16 cellular contexts compared by ENCODE assay signal in the genomic region with DNA sequence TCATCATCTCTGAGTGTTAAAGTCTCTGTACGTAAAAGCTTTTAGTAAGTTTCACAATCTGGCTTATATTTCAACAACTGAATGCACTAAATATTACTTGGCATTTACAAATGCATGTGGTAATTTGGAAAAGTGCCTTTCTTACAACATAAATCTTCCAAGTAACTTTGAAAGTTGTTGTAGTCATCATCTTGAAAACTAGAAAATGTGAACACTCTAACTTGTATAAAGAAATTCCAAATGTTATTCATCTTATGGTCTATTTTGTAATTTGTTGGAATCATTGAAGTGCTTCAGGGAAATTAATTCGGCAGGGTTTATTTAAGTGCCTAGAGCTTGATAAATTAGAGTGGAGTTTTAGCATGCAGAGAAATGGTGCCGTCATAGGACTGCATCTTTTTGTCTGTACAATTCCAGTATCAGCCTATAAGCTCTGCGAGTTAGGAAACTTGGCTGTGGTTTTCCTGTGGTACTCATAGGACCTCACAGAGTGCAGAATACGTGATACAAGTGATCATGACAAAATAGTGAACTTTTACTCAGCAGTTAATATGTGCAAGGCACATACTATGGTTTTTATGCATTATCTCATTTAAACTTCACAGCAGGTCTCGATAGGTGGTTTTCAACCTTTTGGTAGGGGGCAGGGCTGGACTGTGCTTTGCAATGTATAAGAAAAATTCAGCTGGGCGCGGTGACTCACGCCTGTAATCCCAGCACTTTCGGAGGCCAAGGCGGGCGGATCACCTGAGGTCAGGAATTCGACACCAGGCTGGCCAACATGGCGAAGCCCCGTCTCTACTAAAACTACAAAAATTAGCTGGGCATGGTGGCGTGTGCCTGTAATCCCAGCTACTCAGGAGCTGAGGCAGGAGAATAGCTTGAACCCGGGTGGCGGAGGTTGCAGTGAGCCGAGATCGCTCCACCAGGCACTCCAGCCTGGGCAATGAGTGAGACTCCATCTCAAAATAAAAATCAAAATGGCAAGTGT.
DNase-seq lines count a peak whose midpoint lies in the region; ATAC-seq, FAIRE-seq and TF ChIP-seq lines count a peak whose summit lies in the region.
"Had no signal": no experiment of that assay in that cellular context is flagged by ENCODE, and none has a peak within 500 bp of the region (broad histone marks: within the 10 kb centered on the region; RNA-seq: fewer than 3 reads in every experiment).

No MANE protein-coding gene starts in this region.

- no peaks in the 10 kb centered on the region for H3K36me3 Mint-ChIP-seq in activated T-helper 2 cell treated with anti-CD3 and anti-CD28 coated beads, Interferon-gamma antibody, Interleukin-2, Interleukin-4, amounts not matched to agents 10 μg/mL and 5 μg/mL and 100 μg/mL, durations not matched to agents 14 hours and 24 hours and 36 hours (ENCODE audit: low read depth)
- no peaks in the 10 kb centered on the region for H3K36me3 Mint-ChIP-seq in natural killer cell

- H3K9me1 ChIP-seq in endothelial cell of umbilical vein (replicated peaks; ENCODE audit: control insufficient read depth, extremely low read depth, insufficient read depth, low read length): no peaks in the 10 kb centered on the region

- no TSS peak for BruUV-seq in endothelial cell of umbilical vein (replicated peaks; lab: Mats Ljungman, UMichigan)

- CTCF ChIA-PET in endothelial cell of umbilical vein (lab: Charles Lee): interaction anchor here (0.7 to 1.4 kb wide), 2 partner anchors 18 to 20 kb away, joined by 3 to 5 read pairs; no protein-coding TSS in a partner anchor

- ATAC-seq in natural killer cell: no peak
- ATAC-seq: left colon had no signal

- no peaks in the 10 kb centered on the region for H3K4me1 Mint-ChIP-seq in activated T-helper 2 cell treated with anti-CD3 and anti-CD28 coated beads, Interferon-gamma antibody, Interleukin-2, Interleukin-4, amounts not matched to agents 10 μg/mL and 5 μg/mL and 100 μg/mL, durations not matched to agents 14 hours and 24 hours and 36 hours (ENCODE audit: low read depth)
- H3K4me1 Mint-ChIP-seq in natural killer cell: no peaks in the 10 kb centered on the region

- POLR2A ChIA-PET in endothelial cell of umbilical vein (lab: Charles Lee): no interaction called here

- H3K4me3 Mint-ChIP-seq in activated T-helper 2 cell treated with anti-CD3 and anti-CD28 coated beads, Interferon-gamma antibody, Interleukin-2, Interleukin-4, amounts not matched to agents 10 μg/mL and 5 μg/mL and 100 μg/mL, durations not matched to agents 14 hours and 24 hours and 36 hours (ENCODE audit: low read depth): no peak overlapping the region
- no peak overlapping the region for H3K4me3 Mint-ChIP-seq in natural killer cell
- H3K4me3 Mint-ChIP-seq: CD4-positive, alpha-beta T cell; neural progenitor cell had no signal

- peak; percentile 53 for FAIRE-seq in endothelial cell of umbilical vein (lab: Jason Lieb, UNC)

- H3K4me3 ChIP-seq in endothelial cell of umbilical vein (replicated peaks in 1 of 3; ENCODE audit: insufficient read depth in 1 of 3, low read depth in 1 of 3, low read length in 3 of 3) (no peak overlapping the region), osteoblast (ENCODE audit: insufficient read depth, low read length) (no peak overlapping the region), foreskin fibroblast (ENCODE audit: low read depth in 1 of 2, low read length in 2 of 2) (peak overlapping the region in 1 of 2 donors; percentile 19)
- H3K4me3 ChIP-seq: MG63, neural progenitor cell, sigmoid colon had no signal

- H3K4me2 ChIP-seq in endothelial cell of umbilical vein (ENCODE audit: insufficient read depth, low read length): no peak overlapping the region
- no peak overlapping the region for H3K4me2 ChIP-seq in osteoblast (ENCODE audit: insufficient read depth, low read length)
- H3K4me2 ChIP-seq: neural progenitor cell had no signal

- TF ChIP-seq CTCF in endothelial cell of umbilical vein (IDR thresholded peaks at IDR 0.05; ENCODE audit: extremely low read depth in 1 of 2, insufficient read depth in 1 of 2, low read depth in 1 of 2, low read length in 2 of 2): no peak
- TF ChIP-seq CTCF in osteoblast (IDR thresholded peaks at IDR 0.05; ENCODE audit: extremely low read depth, low read depth, low read length): no peak
- TF ChIP-seq CTCF in foreskin fibroblast (IDR thresholded peaks at IDR 0.05; ENCODE audit: low read depth, low read length): no peak
- TF ChIP-seq CTCF in natural killer cell (IDR thresholded peaks at IDR 0.05): no peak

- H2AFZ ChIP-seq in endothelial cell of umbilical vein (ENCODE audit: low read depth, low read length): no peak overlapping the region
- no peak overlapping the region for H2AFZ ChIP-seq in osteoblast (ENCODE audit: low read length)
- H2AFZ ChIP-seq: neural progenitor cell had no signal

- H3K4me1 ChIP-seq in endothelial cell of umbilical vein (ENCODE audit: control insufficient read depth, extremely low read depth, insufficient read depth, low read length): no peaks in the 10 kb centered on the region
- peaks cover 21% of the 10 kb centered on the region for H3K4me1 ChIP-seq in osteoblast (ENCODE audit: insufficient read depth, low read length)

- H4K20me1 ChIP-seq in endothelial cell of umbilical vein (replicated peaks; ENCODE audit: control insufficient read depth, extremely low read depth, insufficient read depth, low read length) (no peaks in the 10 kb centered on the region), osteoblast (ENCODE audit: insufficient read depth, low read length) (peaks cover 25% of the 10 kb centered on the region)

- dilution Hi-C loops in endothelial cell of umbilical vein (cut with MboI; ENCODE audit: extremely low pct_ligation_motif_present, low sequenced_read_pairs): no loop called here

- no peaks in the 10 kb centered on the region for H3K27me3 ChIP-seq in endothelial cell of umbilical vein (ENCODE audit: control insufficient read depth in 2 of 2, insufficient read depth in 2 of 2, low read length in 2 of 2)
- no peaks in the 10 kb centered on the region for H3K27me3 ChIP-seq in osteoblast (ENCODE audit: insufficient read depth, low read length)
- H3K27me3 ChIP-seq: MG63, neural progenitor cell, sigmoid colon had no signal

- no peak overlapping the region for H3K27ac Mint-ChIP-seq in activated T-helper 2 cell treated with anti-CD3 and anti-CD28 coated beads, Interferon-gamma antibody, Interleukin-2, Interleukin-4, amounts not matched to agents 10 μg/mL and 5 μg/mL and 100 μg/mL, durations not matched to agents 14 hours and 24 hours and 36 hours
- no peak overlapping the region for H3K27ac Mint-ChIP-seq in natural killer cell
- H3K27ac Mint-ChIP-seq: CD4-positive, alpha-beta T cell; neural progenitor cell had no signal

- peaks cover 1% of the 10 kb centered on the region for H3K27me3 Mint-ChIP-seq in activated T-helper 2 cell treated with anti-CD3 and anti-CD28 coated beads, Interferon-gamma antibody, Interleukin-2, Interleukin-4, amounts not matched to agents 10 μg/mL and 5 μg/mL and 100 μg/mL, durations not matched to agents 14 hours and 24 hours and 36 hours (ENCODE audit: low read depth)
- H3K27me3 Mint-ChIP-seq in natural killer cell (ENCODE audit: low read depth in 2 of 2): peaks cover 0 to 13% of the 10 kb centered on the region in 2 donors

- H3K9me3 ChIP-seq in endothelial cell of umbilical vein (replicated peaks; ENCODE audit: control insufficient read depth, insufficient read depth, low read length) (no peaks in the 10 kb centered on the region), osteoblast (ENCODE audit: low read depth, low read length) (no peaks in the 10 kb centered on the region)
- H3K9me3 ChIP-seq: MG63, sigmoid colon had no signal

- intact Hi-C loops in endothelial cell of umbilical vein (cut with micrococcal nuclease): no loop called here
- intact Hi-C loops in activated T-helper 2 cell treated with anti-CD3 and anti-CD28 coated beads, Interferon-gamma antibody, Interleukin-2, Interleukin-4, amounts not matched to agents 10 μg/mL and 5 μg/mL and 100 μg/mL, durations not matched to agents 14 hours and 24 hours and 36 hours (cut with micrococcal nuclease): no loop called here
- intact Hi-C loops in natural killer cell (cut with micrococcal nuclease): no loop called here

- TF ChIP-seq POLR2A in endothelial cell of umbilical vein (IDR thresholded peaks at IDR 0.05; ENCODE audit: low read depth, low read length): no peak

- H3K9ac ChIP-seq in endothelial cell of umbilical vein (replicated peaks; ENCODE audit: extremely low read depth, insufficient read depth, low read length): no peak overlapping the region
- H3K9ac ChIP-seq: neural progenitor cell had no signal

- H3K27ac ChIP-seq in endothelial cell of umbilical vein (ENCODE audit: insufficient read depth, low read depth, low read length): no peak overlapping the region
- peak overlapping the region; percentile 6 for H3K27ac ChIP-seq in osteoblast (ENCODE audit: low read depth, low read length)
- H3K27ac ChIP-seq: HL-60, neural progenitor cell had no signal

- DNase-seq in ELF-1 (ENCODE audit: low read depth, low spot score): peak; percentile 51
- peak; percentile 75 for DNase-seq in NOMO-1 treated with DMSO at 0.1 percent for 48 hours (lab: John Stamatoyannopoulos, UW; ENCODE audit: unreplicated experiment)
- no peak for DNase-seq in endothelial cell of umbilical vein (ENCODE audit: low read depth, low spot score)
- peak; percentile 43 for DNase-seq in osteoblast (ENCODE audit: insufficient read length, low spot score, missing footprints)
- DNase-seq in foreskin fibroblast: no peak
- no peak for DNase-seq in activated T-helper 2 cell treated with anti-CD3 and anti-CD28 coated beads, Interferon-gamma antibody, Interleukin-2, Interleukin-4, amounts not matched to agents 10 μg/mL and 5 μg/mL and 100 μg/mL, durations not matched to agents 14 hours and 24 hours and 36 hours (ENCODE audit: low spot score)
- DNase-seq in natural killer cell: no peak
- no peak for DNase-seq in stimulated activated naive CD4-positive, alpha-beta T cell treated with Interleukin-2 at 50 U/mL for 16 hours (lab: John Stamatoyannopoulos, UW)
- DNase-seq: anterior cingulate cortex; CD4-positive, alpha-beta T cell; left colon; MG63; sigmoid colon; stimulated activated naive CD4-positive, alpha-beta T cell had no signal

- peaks cover 93% of the 10 kb centered on the region for H3K79me2 ChIP-seq in endothelial cell of umbilical vein (ENCODE audit: control insufficient read depth, insufficient read depth, low read length)
- H3K79me2 ChIP-seq in osteoblast (ENCODE audit: insufficient read depth, low read length): peaks cover 95% of the 10 kb centered on the region

- H3K9me3 Mint-ChIP-seq in activated T-helper 2 cell treated with anti-CD3 and anti-CD28 coated beads, Interferon-gamma antibody, Interleukin-2, Interleukin-4, amounts not matched to agents 10 μg/mL and 5 μg/mL and 100 μg/mL, durations not matched to agents 14 hours and 24 hours and 36 hours: no peaks in the 10 kb centered on the region
- no peaks in the 10 kb centered on the region for H3K9me3 Mint-ChIP-seq in natural killer cell
- H3K9me3 Mint-ChIP-seq: CD4-positive, alpha-beta T cell; neural progenitor cell had no signal

- H3K36me3 ChIP-seq in endothelial cell of umbilical vein (ENCODE audit: control insufficient read depth in 2 of 2, extremely low read depth in 1 of 2, insufficient read depth in 2 of 2, low read length in 2 of 2) (peaks cover 11 to 29% of the 10 kb centered on the region in 2 experiments), osteoblast (ENCODE audit: insufficient read depth, low read length) (peaks cover 11% of the 10 kb centered on the region)
- H3K36me3 ChIP-seq: neural progenitor cell, sigmoid colon had no signal

Comparison
In these comparisons a context has a peak if more than half of its experiments do, and no peak if none do; other contexts are left out.
1. DNase-seq: peak in ELF-1 (single experiment), NOMO-1 treated with DMSO at 0.1 percent for 48 hours (single experiment) and osteoblast (single experiment); none in endothelial cell of umbilical vein (single experiment), foreskin fibroblast (0 of 2), activated T-helper 2 cell treated with anti-CD3 and anti-CD28 coated beads, Interferon-gamma antibody, Interleukin-2, Interleukin-4, amounts not matched to agents 10 μg/mL and 5 μg/mL and 100 μg/mL, durations not matched to agents 14 hours and 24 hours and 36 hours (single experiment), natural killer cell (single experiment) and stimulated activated naive CD4-positive, alpha-beta T cell treated with Interleukin-2 at 50 U/mL for 16 hours (single experiment).